ENCODE assay signal across 14 cellular contexts in the genomic region with DNA sequence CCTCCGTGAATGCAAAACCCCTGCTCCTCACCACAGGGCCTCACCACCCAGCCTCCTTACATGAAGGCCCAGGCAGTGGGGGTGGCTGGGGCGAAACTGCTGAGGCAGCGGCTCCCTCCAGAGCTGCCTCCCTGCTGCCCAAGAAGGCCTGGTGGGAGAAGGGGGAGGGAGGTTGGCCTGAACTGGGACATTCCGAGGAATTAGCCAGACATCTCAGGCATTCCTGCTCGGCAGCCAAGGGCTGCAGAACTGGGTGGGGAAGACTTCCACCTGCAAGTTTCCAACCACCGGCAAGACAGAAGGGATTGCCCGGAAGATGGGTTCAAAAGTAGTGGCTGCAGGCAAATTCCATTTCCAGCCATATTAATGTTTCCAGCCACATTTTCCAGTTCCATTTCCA. TPM values are rescaled to one million over a fixed set of nuclear protein-coding genes. Genes with fewer than 3 reads are reported as not detected.
DNase-seq lines count a peak whose midpoint lies in the region; ATAC-seq and TF ChIP-seq lines count a peak whose summit lies in the region.
"Had no signal": no experiment of that assay in that cellular context is flagged by ENCODE, and none has a peak within 500 bp of the region (broad histone marks: within the 10 kb centered on the region; RNA-seq: fewer than 3 reads in every experiment).

No MANE protein-coding gene starts in this region.

- H3K4me3 ChIP-seq in fibroblast of villous mesenchyme (ENCODE audit: low read depth, low read length) (no peak overlapping the region), smooth muscle cell (no peak overlapping the region)
- H3K4me3 ChIP-seq: SK-N-MC had no signal

- no peaks in the 10 kb centered on the region for H3K9me3 Mint-ChIP-seq in activated CD4-positive, alpha-beta memory T cell treated with anti-CD3 and anti-CD28 coated beads, Interleukin-2, amount 10 ng/mL, durations not matched to agents 7 days and 5 days
- H3K9me3 Mint-ChIP-seq: activated naive CD4-positive, alpha-beta T cell treated with anti-CD3 and anti-CD28 coated beads, Interleukin-2, amount 50 U/mL, for 24 hours had no signal

- CTCF ChIA-PET in activated CD4-positive, alpha-beta memory T cell treated with anti-CD3 and anti-CD28 coated beads, Interleukin-2, amount 10 ng/mL, durations not matched to agents 7 days and 5 days (lab: Charles Lee), result no interaction called here

- peak overlapping the region; percentile 18 for H3K4me2 ChIP-seq in smooth muscle cell

- H4K20me1 ChIP-seq in smooth muscle cell (ENCODE audit: low read depth), result no peaks in the 10 kb centered on the region

- no peaks in the 10 kb centered on the region for H3K79me2 ChIP-seq in smooth muscle cell (ENCODE audit: low read depth)

- no peak overlapping the region for H3K27ac ChIP-seq in smooth muscle cell (ENCODE audit: low read depth)
- H3K27ac ChIP-seq: SK-N-MC had no signal

- TF ChIP-seq RAD21 in Ishikawa (IDR thresholded peaks at IDR 0.05; ENCODE audit: low read depth), result no peak

- no peaks in the 10 kb centered on the region for H3K27me3 ChIP-seq in smooth muscle cell (ENCODE audit: low read depth)

- peaks cover 15% of the 10 kb centered on the region for H3F3A ChIP-seq in smooth muscle cell (ENCODE audit: low read depth)

- POLR2A ChIA-PET in activated CD4-positive, alpha-beta memory T cell treated with anti-CD3 and anti-CD28 coated beads, Interleukin-2, amount 10 ng/mL, durations not matched to agents 7 days and 5 days (lab: Charles Lee), result interaction anchor here (1.2 to 1.4 kb wide), 2 partner anchors 16 to 474 kb away, joined by 3 to 5 read pairs; partner anchors contain the start of gene VMAC

- peaks cover 12% of the 10 kb centered on the region for H3K36me3 ChIP-seq in smooth muscle cell (ENCODE audit: low read depth)

- DNase-seq in fibroblast of villous mesenchyme (ENCODE audit: low read depth) (peak; percentile 68), smooth muscle cell (lab: John Stamatoyannopoulos, UW; ENCODE audit: unreplicated experiment) (no peak), Kasumi-1 (lab: John Stamatoyannopoulos, UW) (no peak)
- DNase-seq in activated CD4-positive, alpha-beta memory T cell treated with anti-CD3 and anti-CD28 coated beads, Interleukin-2, amount 10 ng/mL, durations not matched to agents 7 days and 5 days, result no peak
- DNase-seq: activated CD4-positive, alpha-beta T cell treated with anti-CD3 and anti-CD28 coated beads, Interleukin-2, amount 50 U/mL, for 1 hour; NCI-H774; occipital lobe; stimulated activated CD4-positive, alpha-beta T cell treated with anti-CD3 and anti-CD28 coated beads, Interleukin-4, amount 100 ng/mL, for 4 hours had no signal

- no peak overlapping the region for H3K27ac Mint-ChIP-seq in activated CD4-positive, alpha-beta memory T cell treated with anti-CD3 and anti-CD28 coated beads, Interleukin-2, amount 10 ng/mL, durations not matched to agents 7 days and 5 days
- H3K27ac Mint-ChIP-seq: activated naive CD4-positive, alpha-beta T cell treated with anti-CD3 and anti-CD28 coated beads, Interleukin-2, amount 50 U/mL, for 24 hours had no signal

- H3K9me3 ChIP-seq in smooth muscle cell (replicated peaks; ENCODE audit: low read depth), result no peaks in the 10 kb centered on the region

- peaks cover 34% of the 10 kb centered on the region for H3K36me3 Mint-ChIP-seq in activated CD4-positive, alpha-beta memory T cell treated with anti-CD3 and anti-CD28 coated beads, Interleukin-2, amount 10 ng/mL, durations not matched to agents 7 days and 5 days (ENCODE audit: low read depth)

- peaks cover 5% of the 10 kb centered on the region for H3K4me1 ChIP-seq in smooth muscle cell (ENCODE audit: low read depth)

- H2AFZ ChIP-seq in smooth muscle cell (ENCODE audit: low read depth), result no peak overlapping the region

- H3K27me3 Mint-ChIP-seq in activated CD4-positive, alpha-beta memory T cell treated with anti-CD3 and anti-CD28 coated beads, Interleukin-2, amount 10 ng/mL, durations not matched to agents 7 days and 5 days, result no peaks in the 10 kb centered on the region
- H3K27me3 Mint-ChIP-seq: activated naive CD4-positive, alpha-beta T cell treated with anti-CD3 and anti-CD28 coated beads, Interleukin-2, amount 50 U/mL, for 24 hours had no signal

- TF ChIP-seq EP300 in Ishikawa (IDR thresholded peaks at IDR 0.05; ENCODE audit: borderline replicate concordance), result no peak

- no peak for ATAC-seq in GM21526 (IDR thresholded peaks at IDR 0.05; ENCODE audit: low FRiP score, unreplicated experiment)
- ATAC-seq: HCT116 had no signal

- peaks cover 7% of the 10 kb centered on the region for H3K4me1 Mint-ChIP-seq in activated CD4-positive, alpha-beta memory T cell treated with anti-CD3 and anti-CD28 coated beads, Interleukin-2, amount 10 ng/mL, durations not matched to agents 7 days and 5 days

- no peak overlapping the region for H3K4me3 Mint-ChIP-seq in activated CD4-positive, alpha-beta memory T cell treated with anti-CD3 and anti-CD28 coated beads, Interleukin-2, amount 10 ng/mL, durations not matched to agents 7 days and 5 days
- H3K4me3 Mint-ChIP-seq: activated naive CD4-positive, alpha-beta T cell treated with anti-CD3 and anti-CD28 coated beads, Interleukin-2, amount 50 U/mL, for 24 hours had no signal

- WGBS in smooth muscle cell (ENCODE audit: low lambda C conversion rate), result 23% methylated on average over 7 of the region's 7 CpGs

- TF ChIP-seq CTCF in fibroblast of villous mesenchyme (IDR thresholded peaks at IDR 0.05; ENCODE audit: insufficient read depth, low read depth, low read length) (no peak), smooth muscle cell (IDR thresholded peaks at IDR 0.05; ENCODE audit: borderline replicate concordance, insufficient read depth, poor library complexity, severe bottlenecking) (no peak)

- H3K9ac ChIP-seq in smooth muscle cell (ENCODE audit: low read depth), result no peak overlapping the region

TF ChIP-seq in Ishikawa, 13 proteins besides CTCF, POLR2A, EP300 and RAD21:
- peak; percentile 93 for TF ChIP-seq TEAD4 (IDR thresholded peaks at IDR 0.05)
- TF ChIP-seq TCF12 (IDR thresholded peaks at IDR 0.05; ENCODE audit: low read depth), result peak; percentile 46; the same call in 1 of the 2 replicates
- no peak; the same call in 1 of the 2 replicates for TF ChIP-seq NFIC (IDR thresholded peaks at IDR 0.05)
- no peak for TF ChIP-seq YY1 (IDR thresholded peaks at IDR 0.05; ENCODE audit: low read depth)

RNA-seq across cellular contexts. Expression of gene PSPN, which starts 2.3 kb away (rescaled TPM):
- total RNA-seq in fibroblast of villous mesenchyme, result 0.97 and 1.7 TPM in 2 replicates
- total RNA-seq in smooth muscle cell, result 0.67 and 1.2 TPM in 2 replicates
- polyA plus RNA-seq in smooth muscle cell, result 2.0 and 2.1 TPM in 2 replicates
- total RNA-seq in activated CD4-positive, alpha-beta memory T cell treated with anti-CD3 and anti-CD28 coated beads, Interleukin-2, amount 10 ng/mL, durations not matched to agents 7 days and 5 days, result 1 to 10 TPM; 2.3 to 2.7 TPM

RNA-seq across cellular contexts. Expression of gene ALKBH7, which starts 5.4 kb away (rescaled TPM):
- total RNA-seq in fibroblast of villous mesenchyme, result 35.4 and 47.7 TPM in 2 replicates
- total RNA-seq in smooth muscle cell, result 34.4 and 38.2 TPM in 2 replicates
- 100 and 103 TPM in 2 replicates for polyA plus RNA-seq in smooth muscle cell
- total RNA-seq in activated CD4-positive, alpha-beta memory T cell treated with anti-CD3 and anti-CD28 coated beads, Interleukin-2, amount 10 ng/mL, durations not matched to agents 7 days and 5 days, result 10 to 100 TPM; 52.0 to 52.5 TPM

RNA-seq across cellular contexts. Expression of gene GTF2F1, which starts 14.9 kb away (rescaled TPM):
- 36.1 and 42.7 TPM in 2 replicates for total RNA-seq in fibroblast of villous mesenchyme
- total RNA-seq in smooth muscle cell, result 35.6 and 65.8 TPM in 2 replicates
- 34.7 and 43.0 TPM in 2 replicates for polyA plus RNA-seq in smooth muscle cell
- 10 to 100 TPM; 75.5 to 79.8 TPM for total RNA-seq in activated CD4-positive, alpha-beta memory T cell treated with anti-CD3 and anti-CD28 coated beads, Interleukin-2, amount 10 ng/mL, durations not matched to agents 7 days and 5 days

RNA-seq across cellular contexts. Expression of gene CLPP, which starts 16.7 kb away (rescaled TPM):
- total RNA-seq in fibroblast of villous mesenchyme (35.4 and 38.3 TPM in 2 replicates), smooth muscle cell (59.1 and 85.9 TPM in 2 replicates)
- polyA plus RNA-seq in smooth muscle cell, result 117 and 118 TPM in 2 replicates
- 100 to 1,000 TPM; 136 to 147 TPM for total RNA-seq in activated CD4-positive, alpha-beta memory T cell treated with anti-CD3 and anti-CD28 coated beads, Interleukin-2, amount 10 ng/mL, durations not matched to agents 7 days and 5 days

RNA-seq across cellular contexts. Expression of gene ACER1, which starts 44.6 kb away (rescaled TPM):
- total RNA-seq in fibroblast of villous mesenchyme, result not detected in 2 replicates
- 0.09 TPM in 1 of 2 replicates, not detected in the other for total RNA-seq in smooth muscle cell
- polyA plus RNA-seq in smooth muscle cell, result not detected in 2 replicates
- under 1 TPM; 0.15 to 0.30 TPM for total RNA-seq in activated CD4-positive, alpha-beta memory T cell treated with anti-CD3 and anti-CD28 coated beads, Interleukin-2, amount 10 ng/mL, durations not matched to agents 7 days and 5 days
- total RNA-seq: Daoy, occipital lobe had no signal
